9 cellular contexts compared by ENCODE assay signal in the genomic region with DNA sequence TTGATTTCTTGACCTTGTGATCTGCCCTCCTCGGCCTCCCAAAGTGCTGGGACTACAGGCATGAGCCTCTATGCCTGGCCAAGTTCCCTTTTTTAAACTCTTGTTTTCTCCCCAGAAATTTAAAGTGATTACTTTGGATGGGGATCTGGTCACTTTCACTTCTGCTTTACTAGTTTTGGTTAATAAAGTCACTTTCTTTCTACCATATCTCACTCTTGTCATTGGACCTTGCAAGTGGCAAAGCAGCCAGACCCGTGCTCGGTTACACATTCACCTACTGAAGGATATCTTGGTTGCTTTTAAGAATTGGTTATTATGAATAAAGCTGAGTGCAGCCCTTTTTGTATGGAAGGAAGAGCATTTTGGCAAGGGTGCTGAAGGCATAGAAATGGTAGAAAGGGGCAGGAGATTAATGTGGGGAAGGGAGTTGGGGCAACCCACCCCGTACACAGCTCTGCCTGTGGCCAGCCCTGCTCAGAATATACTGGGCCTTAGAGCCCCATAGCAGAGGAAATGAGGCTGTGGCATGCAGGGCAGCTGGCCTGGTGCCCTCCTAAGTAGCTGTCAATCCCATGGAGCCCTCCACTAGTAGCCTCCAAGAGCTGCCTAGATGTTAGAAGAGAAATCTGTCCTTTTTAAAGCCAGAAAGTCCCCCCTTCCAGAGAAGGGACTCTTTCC. TPM values are rescaled to one million over a fixed set of nuclear protein-coding genes. Genes with fewer than 3 reads are reported as not detected.
DNase-seq lines count a peak whose midpoint lies in the region; ATAC-seq and TF ChIP-seq lines count a peak whose summit lies in the region.
"Had no signal": no experiment of that assay in that cellular context is flagged by ENCODE, and none has a peak within 500 bp of the region (broad histone marks: within the 10 kb centered on the region; RNA-seq: fewer than 3 reads in every experiment).

No MANE protein-coding gene starts in this region.

- H3K36me3 ChIP-seq in lower lobe of right lung (no peaks in the 10 kb centered on the region), transverse colon (no peaks in the 10 kb centered on the region)

- TF ChIP-seq EP300 in transverse colon (IDR thresholded peaks at IDR 0.05; ENCODE audit: low read depth) = no peak

- H3K4me1 ChIP-seq in lower lobe of right lung (no peaks in the 10 kb centered on the region), transverse colon (no peaks in the 10 kb centered on the region)

- H3K27ac ChIP-seq in lower lobe of right lung (no peak overlapping the region), transverse colon (no peak overlapping the region)

- WGBS in transverse colon (ENCODE audit: low coverage in 1 of 2), 2 donors = 77 to 92% methylated on average over 3 to 4 of the region's 4 CpGs

- TF ChIP-seq CTCF in lower lobe of right lung (IDR thresholded peaks at IDR 0.05) = no peak
- TF ChIP-seq CTCF in transverse colon (IDR thresholded peaks at IDR 0.05) = no peak

- no peaks in the 10 kb centered on the region for H3K9me3 ChIP-seq in lower lobe of right lung
- no peaks in the 10 kb centered on the region for H3K9me3 ChIP-seq in transverse colon

- no peak overlapping the region for H3K4me3 ChIP-seq in lower lobe of right lung
- no peak overlapping the region for H3K4me3 ChIP-seq in transverse colon

- no peak for TF ChIP-seq POLR2A in transverse colon (IDR thresholded peaks at IDR 0.05)

- DNase-seq in lower lobe of right lung (no peak), transverse colon (no peak), NCI-H774 (lab: John Stamatoyannopoulos, UW) (no peak), kidney tubule cell (ENCODE audit: low spot score) (no peak)
- DNase-seq: activated naive CD4-positive, alpha-beta T cell treated with Interleukin-2 at 50 U/mL for 16 hours; stimulated activated CD4-positive, alpha-beta T cell treated with anti-CD3 and anti-CD28 coated beads, Interleukin-4, amount 100 ng/mL, for 4 hours had no signal

- H3K27me3 ChIP-seq in lower lobe of right lung (ENCODE audit: low read depth) (no peaks in the 10 kb centered on the region), transverse colon (peaks cover 3% of the 10 kb centered on the region)

- ATAC-seq in GM18868 (IDR thresholded peaks at IDR 0.05; ENCODE audit: unreplicated experiment) = peak; percentile 93
- ATAC-seq in GM21717 (IDR thresholded peaks at IDR 0.05; ENCODE audit: unreplicated experiment) = peak; percentile 83
- ATAC-seq in HG03460 (IDR thresholded peaks at IDR 0.05; ENCODE audit: unreplicated experiment) = peak; percentile 93
- peak; percentile 41 to 55 for ATAC-seq in lower lobe of right lung

- in situ Hi-C loops in transverse colon (cut with MboI; ENCODE audit: low pct_ligation_motif_present in 1 of 4, low pct_unique_long_range_greater_than_20kb in 1 of 4, low sequenced_read_pairs in 3 of 4) = no loop called here

- intact Hi-C loops in lower lobe of right lung (cut with DNase I) (no loop called here), transverse colon (cut with DNase I; ENCODE audit: low total_unique reads) (no loop called here)

RNA-seq across cellular contexts. Expression of gene CD2, which starts 40.7 kb away (rescaled TPM):
- 9.8 TPM for total RNA-seq in lower lobe of right lung
- 1 to 10 TPM in 3 of 4 donors, not detected in 1; 5.0 to 8.7 (median 6.3) TPM for total RNA-seq in transverse colon
